ENCODE assay signal across 7 cellular contexts in the genomic region with DNA sequence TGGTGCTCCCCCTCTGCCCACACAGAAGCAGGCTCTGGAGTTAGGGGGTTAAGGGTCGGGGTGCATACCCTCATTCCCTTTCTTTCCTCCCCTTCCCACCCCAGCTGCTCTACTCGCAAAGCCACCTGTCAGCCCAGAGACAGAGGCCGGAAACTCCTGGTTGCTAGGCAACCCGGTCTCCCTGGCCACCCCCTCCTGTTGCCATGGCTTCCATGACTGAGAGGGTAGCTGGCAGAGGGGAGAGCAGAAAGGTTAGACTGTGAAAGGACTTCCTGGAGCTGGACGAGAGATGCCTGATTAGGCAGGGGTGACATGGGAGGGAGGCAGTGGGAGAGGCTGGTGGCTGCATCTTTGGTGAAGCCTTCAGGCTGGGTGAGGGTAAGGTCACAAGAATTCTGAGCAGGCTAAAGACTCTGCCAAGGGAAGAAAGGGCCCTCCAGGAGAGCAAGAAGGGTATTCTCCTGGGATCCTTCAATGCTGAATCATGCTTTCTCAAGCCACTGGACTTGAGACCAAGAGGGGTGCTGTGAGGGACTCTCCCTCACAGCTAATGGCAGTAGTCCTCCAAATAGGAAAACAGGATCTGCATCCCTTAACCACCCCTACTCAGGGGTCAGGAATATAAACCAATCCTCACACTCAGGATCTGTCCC. TPM values are rescaled to one million over a fixed set of nuclear protein-coding genes. Genes with fewer than 3 reads are reported as not detected.
DNase-seq lines count a peak whose midpoint lies in the region; FAIRE-seq and TF ChIP-seq lines count a peak whose summit lies in the region.
"Had no signal": no experiment of that assay in that cellular context is flagged by ENCODE, and none has a peak within 500 bp of the region (broad histone marks: within the 10 kb centered on the region; RNA-seq: fewer than 3 reads in every experiment).

No MANE protein-coding gene starts in this region.

- no peak overlapping the region for H3K27ac Mint-ChIP-seq in CD14-positive monocyte

- H3K79me2 ChIP-seq in GM23248 (ENCODE audit: insufficient read depth): no peaks in the 10 kb centered on the region

- in situ Hi-C loops in GM23248 (cut with MboI): no loop called here

- no peak overlapping the region for H3K4me2 ChIP-seq in GM23248 (ENCODE audit: unreplicated experiment)

- H3K36me3 Mint-ChIP-seq in CD14-positive monocyte: peaks cover 3 to 14% of the 10 kb centered on the region in 2 donors

- H3K27me3 ChIP-seq in GM23248 (replicated peaks; ENCODE audit: insufficient read depth): peaks cover 16% of the 10 kb centered on the region

- no peaks in the 10 kb centered on the region for H3K9me3 ChIP-seq in GM23248 (ENCODE audit: low read depth)

- H3K36me3 ChIP-seq in GM23248 (ENCODE audit: low read depth): no peaks in the 10 kb centered on the region

- H3K9ac ChIP-seq in GM23248: no peak overlapping the region

- H3K9me2 ChIP-seq in GM23248 (ENCODE audit: insufficient read depth): no peaks in the 10 kb centered on the region

- 3% methylated on average over 5 of the region's 5 CpGs for WGBS in GM23248 (ENCODE audit: low coverage in 1 of 2, low lambda C conversion rate in 2 of 2, missing lambda C conversion rate in 2 of 2), 2 experiments

- intact Hi-C loops in CD14-positive monocyte (cut with micrococcal nuclease): no loop called here

- no peak overlapping the region for H2AFZ ChIP-seq in GM23248

- DNase-seq in GM23248 (peak; percentile 41), NCI-H345 (lab: John Stamatoyannopoulos, UW) (peak; percentile 70), CD14-positive monocyte (ENCODE audit: low spot score) (no peak), NOMO-1 (lab: John Stamatoyannopoulos, UW; ENCODE audit: unreplicated experiment in 2 of 2) (no peak), putamen (ENCODE audit: low spot score) (no peak)
- DNase-seq: HCEC 1CT had no signal

- no peaks in the 10 kb centered on the region for H3K4me1 ChIP-seq in GM23248 (ENCODE audit: insufficient read depth)

- no peak overlapping the region for H3K27ac ChIP-seq in GM23248

- H3K4me3 ChIP-seq in GM23248: no peak overlapping the region

- no peaks in the 10 kb centered on the region for H3F3A ChIP-seq in GM23248 (ENCODE audit: insufficient read depth)

- peaks cover 0 to 17% (median 10%) of the 10 kb centered on the region in 7 donors for H3K9me3 Mint-ChIP-seq in CD14-positive monocyte

- TF ChIP-seq CTCF in CD14-positive monocyte (IDR thresholded peaks at IDR 0.05): no peak

- H3K27me3 Mint-ChIP-seq in CD14-positive monocyte (ENCODE audit: low read depth in 3 of 3): peaks cover 57 to 81% (median 57%) of the 10 kb centered on the region in 3 donors

- H3K4me3 Mint-ChIP-seq in CD14-positive monocyte: peak overlapping the region in 1 of 2 donors; percentile 60

- H3K4me1 Mint-ChIP-seq in CD14-positive monocyte: peaks cover 23% of the 10 kb centered on the region

- no peaks in the 10 kb centered on the region for H4K20me1 ChIP-seq in GM23248 (ENCODE audit: insufficient read depth)

- peak; percentile 60 for FAIRE-seq in islet of Langerhans (lab: Jason Lieb, UNC)

RNA-seq across cellular contexts. Expression of a gene that starts 5.4 kb away (rescaled TPM):
- 1.0 and 11.3 TPM in 2 replicates for total RNA-seq in GM23248 (2014; rRNA removed; shearing (Covaris generic))
- polyA plus RNA-seq in GM23248 (2016; fragmentation: Nextera tagmentation; extraction: Ambion mirVana): 0.95 and 1.8 TPM in 2 replicates
- 1 to 10 TPM; 1.1 to 1.5 TPM for polyA plus RNA-seq in CD14-positive monocyte

RNA-seq across cellular contexts. Expression of a gene that starts 7.5 kb away (rescaled TPM):
- 23.1 and 23.6 TPM in 2 replicates for total RNA-seq in GM23248 (2014; rRNA removed; shearing (Covaris generic))
- polyA plus RNA-seq in GM23248 (2016; fragmentation: Nextera tagmentation; extraction: Ambion mirVana) (17.7 and 19.8 TPM in 2 replicates), CD14-positive monocyte (10 to 100 TPM; 25.5 to 36.3 TPM)

RNA-seq across cellular contexts. Expression of a gene that starts 17.7 kb away (rescaled TPM):
- total RNA-seq in GM23248 (2014; rRNA removed; shearing (Covaris generic)): 21.5 and 34.7 TPM in 2 replicates
- polyA plus RNA-seq in GM23248 (2016; fragmentation: Nextera tagmentation; extraction: Ambion mirVana): 5.7 and 6.7 TPM in 2 replicates
- 10 to 100 TPM in 1 of 2 donors, 1 to 10 TPM in 1; 6.8 to 15.0 TPM for polyA plus RNA-seq in CD14-positive monocyte

RNA-seq across cellular contexts. Expression of a gene that starts 19.2 kb away (rescaled TPM):
- 54.1 and 58.8 TPM in 2 replicates for total RNA-seq in GM23248 (2014; rRNA removed; shearing (Covaris generic))
- polyA plus RNA-seq in GM23248 (2016; fragmentation: Nextera tagmentation; extraction: Ambion mirVana) (85.9 and 87.6 TPM in 2 replicates), CD14-positive monocyte (10 to 100 TPM; 58.5 to 70.2 TPM)

RNA-seq across cellular contexts. Expression of a gene that starts 38.2 kb away (rescaled TPM):
- total RNA-seq in GM23248 (2014; rRNA removed; shearing (Covaris generic)): not detected in 2 replicates
- polyA plus RNA-seq in GM23248 (2016; fragmentation: Nextera tagmentation; extraction: Ambion mirVana) (not detected in 2 replicates), CD14-positive monocyte (not detected)

Comparison
In these comparisons a context has a peak if more than half of its experiments do, and no peak if none do; other contexts are left out.
1. DNase-seq: peak in GM23248 (single experiment) and NCI-H345 (single experiment); none in CD14-positive monocyte (single experiment), NOMO-1 (0 of 2) and putamen (single experiment).